Comparison of ENCODE assay signal across 14 cellular contexts in genomic region chr22:41491379-41492100, GRCh38. TPM values are rescaled to one million over a fixed set of nuclear protein-coding genes. Genes with fewer than 3 reads are reported as not detected.
DNase-seq lines count a peak whose midpoint lies in the region; FAIRE-seq and TF ChIP-seq lines count a peak whose summit lies in the region.
"Had no signal": no experiment of that assay in that cellular context is flagged by ENCODE, and none has a peak within 500 bp of the region (broad histone marks: within the 10 kb centered on the region; RNA-seq: fewer than 3 reads in every experiment).

No MANE protein-coding gene starts in this region.

- intact Hi-C loops in endothelial cell of umbilical vein (cut with micrococcal nuclease) = no loop called here

- H3K4me3 ChIP-seq in SK-N-MC (no peak overlapping the region), endothelial cell of umbilical vein (replicated peaks in 1 of 3; ENCODE audit: insufficient read depth in 1 of 3, low read depth in 1 of 3, low read length in 3 of 3) (no peak overlapping the region), mesendoderm (ENCODE audit: low read length) (no peak overlapping the region), subcutaneous abdominal adipose tissue (ENCODE audit: low read depth in 1 of 5, low read length in 5 of 5) (no peak overlapping the region)

- H3K18ac ChIP-seq in mesendoderm (ENCODE audit: low read length) = no peak overlapping the region

- H3K27me3 ChIP-seq in endothelial cell of umbilical vein (ENCODE audit: control insufficient read depth in 2 of 2, insufficient read depth in 2 of 2, low read length in 2 of 2) (no peaks in the 10 kb centered on the region), mesendoderm (ENCODE audit: insufficient read depth, low read length, poor library complexity) (no peaks in the 10 kb centered on the region), subcutaneous abdominal adipose tissue (ENCODE audit: control insufficient read depth in 5 of 5, insufficient read depth in 4 of 5, low read length in 5 of 5) (no peaks in the 10 kb centered on the region)

- TF ChIP-seq CTCF in endothelial cell of umbilical vein (IDR thresholded peaks at IDR 0.05; ENCODE audit: extremely low read depth in 1 of 2, insufficient read depth in 1 of 2, low read depth in 1 of 2, low read length in 2 of 2) = no peak
- no peak for TF ChIP-seq CTCF in RWPE1 (conservative IDR thresholded peaks at IDR 0.05; ENCODE audit: low read depth)

- H4K8ac ChIP-seq in mesendoderm (ENCODE audit: low read depth, low read length) = no peak overlapping the region

- no peak overlapping the region for H2BK15ac ChIP-seq in mesendoderm (replicated peaks; ENCODE audit: low read depth)

- TF ChIP-seq POLR2A in endothelial cell of umbilical vein (IDR thresholded peaks at IDR 0.05; ENCODE audit: low read depth, low read length) = no peak

- no peak overlapping the region for H2AFZ ChIP-seq in endothelial cell of umbilical vein (ENCODE audit: low read depth, low read length)

- H4K5ac ChIP-seq in mesendoderm (ENCODE audit: low read length) = no peak overlapping the region

- H3K56ac ChIP-seq in mesendoderm (ENCODE audit: low read length) = no peak overlapping the region

- H3K9me1 ChIP-seq in endothelial cell of umbilical vein (replicated peaks; ENCODE audit: control insufficient read depth, extremely low read depth, insufficient read depth, low read length) = no peaks in the 10 kb centered on the region

- dilution Hi-C loops in endothelial cell of umbilical vein (cut with MboI; ENCODE audit: extremely low pct_ligation_motif_present, low sequenced_read_pairs) = no loop called here

- peak; percentile 8 for FAIRE-seq in endothelial cell of umbilical vein (lab: Jason Lieb, UNC)

- no CpG with 5 or more reads among the region's 5 CpGs for WGBS in mesendoderm (ENCODE audit: extremely low coverage, insufficient coverage, low lambda C conversion rate)

- no peaks in the 10 kb centered on the region for H4K20me1 ChIP-seq in endothelial cell of umbilical vein (replicated peaks; ENCODE audit: control insufficient read depth, extremely low read depth, insufficient read depth, low read length)

- CTCF ChIA-PET in endothelial cell of umbilical vein (lab: Charles Lee) = interaction anchor here (0.7 to 2.0 kb wide), 4 partner anchors 8 to 88 kb away, joined by 3 to 7 read pairs (median 4); no protein-coding TSS in a partner anchor
- CTCF ChIA-PET in RWPE1 (lab: Yijun Ruan, JAX) = no interaction called here

- H3K23ac ChIP-seq in mesendoderm (ENCODE audit: low read length) = no peak overlapping the region

- no TSS peak for BruUV-seq in endothelial cell of umbilical vein (replicated peaks; lab: Mats Ljungman, UMichigan)

- H3K27ac ChIP-seq in SK-N-MC = no peak overlapping the region
- H3K27ac ChIP-seq in endothelial cell of umbilical vein (ENCODE audit: insufficient read depth, low read depth, low read length) = no peak overlapping the region
- no peak overlapping the region for H3K27ac ChIP-seq in mesendoderm (ENCODE audit: low read depth, low read length)
- H3K27ac ChIP-seq in subcutaneous abdominal adipose tissue (ENCODE audit: low read depth, low read length) = peak overlapping the region; percentile 2
- no peak overlapping the region for H3K27ac ChIP-seq in RWPE1
- H3K27ac ChIP-seq: C4-2B had no signal

- H3K9ac ChIP-seq in SK-N-MC (ENCODE audit: insufficient read length) (no peak overlapping the region), endothelial cell of umbilical vein (replicated peaks; ENCODE audit: extremely low read depth, insufficient read depth, low read length) (no peak overlapping the region), mesendoderm (ENCODE audit: low read length) (no peak overlapping the region), subcutaneous abdominal adipose tissue (ENCODE audit: low read length in 5 of 5) (peak overlapping the region in 2 of 5 donors; percentile 11 to 35)

- H3K4me1 ChIP-seq in endothelial cell of umbilical vein (ENCODE audit: control insufficient read depth, extremely low read depth, insufficient read depth, low read length) (no peaks in the 10 kb centered on the region), mesendoderm (ENCODE audit: control insufficient read depth, low read depth, low read length) (no peaks in the 10 kb centered on the region), subcutaneous abdominal adipose tissue (ENCODE audit: control insufficient read depth in 5 of 5, insufficient read depth in 5 of 5, low read length in 5 of 5) (peaks cover 0 to 45% (median 37%) of the 10 kb centered on the region in 5 donors)

- POLR2A ChIA-PET in endothelial cell of umbilical vein (lab: Charles Lee) = no interaction called here
- POLR2A ChIA-PET in RWPE1 (lab: Yijun Ruan, JAX; ENCODE audit: low non-redundant PET) = interaction anchor here (0.7 kb wide), 1 partner anchor 11 kb away, joined by 3 read pairs; no protein-coding TSS in a partner anchor

- H3K79me2 ChIP-seq in endothelial cell of umbilical vein (ENCODE audit: control insufficient read depth, insufficient read depth, low read length) = peaks cover 33% of the 10 kb centered on the region
- H3K79me2 ChIP-seq in mesendoderm (ENCODE audit: control insufficient read depth, insufficient read depth, low read length) = peaks cover 9% of the 10 kb centered on the region

- H3K9me3 ChIP-seq in SK-N-MC (ENCODE audit: low read depth, low read length) = no peaks in the 10 kb centered on the region
- H3K9me3 ChIP-seq in endothelial cell of umbilical vein (replicated peaks; ENCODE audit: control insufficient read depth, insufficient read depth, low read length) = no peaks in the 10 kb centered on the region
- H3K9me3 ChIP-seq in subcutaneous abdominal adipose tissue (ENCODE audit: control insufficient read depth in 5 of 5, low read length in 5 of 5) = no peaks in the 10 kb centered on the region

- DNase-seq in SK-N-MC (ENCODE audit: low read depth, low spot score) (peak; percentile 48), endothelial cell of umbilical vein (ENCODE audit: low read depth, low spot score) (no peak), mesendoderm (peak; percentile 13), NCI-H1694 treated with DMSO at 0.1 percent for 48 hours (lab: John Stamatoyannopoulos, UW) (no peak), RWPE1 (ENCODE audit: low spot score) (no peak), GF-D8 (lab: John Stamatoyannopoulos, UW) (no peak)
- DNase-seq in activated CD8-positive, alpha-beta memory T cell treated with anti-CD3 and anti-CD28 coated beads, Interleukin-2, amount 50 U/mL, for 48 hours = no peak
- DNase-seq: activated CD4-positive, alpha-beta memory T cell treated with anti-CD3 and anti-CD28 coated beads for 36 hours; activated naive CD4-positive, alpha-beta T cell; NCI-H1436; NCI-H524; T-helper 9 cell had no signal

- H2BK120ac ChIP-seq in mesendoderm (ENCODE audit: low read depth, low read length) = no peak overlapping the region

- H3K79me1 ChIP-seq in mesendoderm (ENCODE audit: low read length) = peaks cover 20% of the 10 kb centered on the region

- H3K4me2 ChIP-seq in endothelial cell of umbilical vein (ENCODE audit: insufficient read depth, low read length) (no peak overlapping the region), mesendoderm (ENCODE audit: low read length) (no peak overlapping the region)

- no peak overlapping the region for H2AK5ac ChIP-seq in mesendoderm (ENCODE audit: low read length)

- H3K36me3 ChIP-seq in SK-N-MC (ENCODE audit: insufficient read depth, low read length) (peaks cover 3% of the 10 kb centered on the region; the same call in 1 of the 2 replicates), endothelial cell of umbilical vein (ENCODE audit: control insufficient read depth in 2 of 2, extremely low read depth in 1 of 2, insufficient read depth in 2 of 2, low read length in 2 of 2) (no peaks in the 10 kb centered on the region), mesendoderm (ENCODE audit: control insufficient read depth, insufficient read depth, low read length) (no peaks in the 10 kb centered on the region), subcutaneous abdominal adipose tissue (ENCODE audit: control insufficient read depth in 5 of 5, insufficient read depth in 5 of 5, low read length in 5 of 5) (peaks cover 0 to 10% (median 3%) of the 10 kb centered on the region in 5 donors)

- H3K4ac ChIP-seq in mesendoderm (ENCODE audit: low read depth, low read length) = no peak overlapping the region

- no peak overlapping the region for H2BK5ac ChIP-seq in mesendoderm (ENCODE audit: low read length)

RNA-seq across cellular contexts. Expression of gene ACO2, which starts 22.6 kb away (rescaled TPM):
- 79.1 and 79.7 TPM in 2 replicates for total RNA-seq in endothelial cell of umbilical vein
- polyA plus RNA-seq in endothelial cell of umbilical vein = 62.0 and 63.8 TPM in 2 replicates
- polyA plus RNA-seq in endothelial cell of umbilical vein (2011; cell fraction: cytosol; rRNA removed) = 48.9 and 49.9 TPM in 2 replicates
- polyA plus RNA-seq in endothelial cell of umbilical vein (2011; cell fraction: nucleus; rRNA removed) = 81.7 and 89.1 TPM in 2 replicates
- polyA plus RNA-seq in endothelial cell of umbilical vein (2012) = 72.1 and 81.8 TPM in 2 replicates
- 53.7 and 54.7 TPM in 2 replicates for polyA minus RNA-seq in endothelial cell of umbilical vein
- polyA minus RNA-seq in endothelial cell of umbilical vein (2011; cell fraction: cytosol; rRNA and poly(A)+ RNA removed) = 20.1 TPM
- 35.2 and 43.7 TPM in 2 replicates for polyA minus RNA-seq in endothelial cell of umbilical vein (2011; cell fraction: nucleus; rRNA and poly(A)+ RNA removed)
- polyA plus RNA-seq in mesendoderm (2013, experiment 1 of 2) = 33.3 TPM
- polyA plus RNA-seq in mesendoderm (2013, experiment 2 of 2) = 33.1 TPM

RNA-seq across cellular contexts. Expression of gene PHF5A, which starts 23.0 kb away (rescaled TPM):
- total RNA-seq in endothelial cell of umbilical vein = 55.9 and 63.7 TPM in 2 replicates
- 51.8 and 61.1 TPM in 2 replicates for polyA plus RNA-seq in endothelial cell of umbilical vein
- polyA plus RNA-seq in endothelial cell of umbilical vein (2011; cell fraction: cytosol; rRNA removed) = 65.5 and 70.9 TPM in 2 replicates
- 27.0 and 36.6 TPM in 2 replicates for polyA plus RNA-seq in endothelial cell of umbilical vein (2011; cell fraction: nucleus; rRNA removed)
- polyA plus RNA-seq in endothelial cell of umbilical vein (2012) = 38.4 and 51.8 TPM in 2 replicates
- 54.0 and 58.0 TPM in 2 replicates for polyA minus RNA-seq in endothelial cell of umbilical vein
- polyA minus RNA-seq in endothelial cell of umbilical vein (2011; cell fraction: cytosol; rRNA and poly(A)+ RNA removed) = 18.6 TPM
- 7.7 and 9.0 TPM in 2 replicates for polyA minus RNA-seq in endothelial cell of umbilical vein (2011; cell fraction: nucleus; rRNA and poly(A)+ RNA removed)
- polyA plus RNA-seq in mesendoderm (2013, experiment 1 of 2) = 112 TPM
- 109 TPM for polyA plus RNA-seq in mesendoderm (2013, experiment 2 of 2)

RNA-seq across cellular contexts. Expression of gene TOB2, which starts 44.9 kb away (rescaled TPM):
- 39.4 and 44.7 TPM in 2 replicates for total RNA-seq in endothelial cell of umbilical vein
- 21.7 and 23.2 TPM in 2 replicates for polyA plus RNA-seq in endothelial cell of umbilical vein
- 20.4 and 20.6 TPM in 2 replicates for polyA plus RNA-seq in endothelial cell of umbilical vein (2011; cell fraction: cytosol; rRNA removed)
- 11.4 and 11.7 TPM in 2 replicates for polyA plus RNA-seq in endothelial cell of umbilical vein (2011; cell fraction: nucleus; rRNA removed)
- polyA plus RNA-seq in endothelial cell of umbilical vein (2012) = 19.8 and 23.9 TPM in 2 replicates
- 19.8 and 23.1 TPM in 2 replicates for polyA minus RNA-seq in endothelial cell of umbilical vein
- polyA minus RNA-seq in endothelial cell of umbilical vein (2011; cell fraction: cytosol; rRNA and poly(A)+ RNA removed) = 13.4 TPM
- polyA minus RNA-seq in endothelial cell of umbilical vein (2011; cell fraction: nucleus; rRNA and poly(A)+ RNA removed) = 6.5 and 7.0 TPM in 2 replicates
- polyA plus RNA-seq in mesendoderm (2013, experiment 1 of 2) = 23.7 TPM
- polyA plus RNA-seq in mesendoderm (2013, experiment 2 of 2) = 25.4 TPM

RNA-seq across cellular contexts. Expression of gene POLR3H, which starts 52.7 kb away (rescaled TPM):
- total RNA-seq in endothelial cell of umbilical vein = 39.4 and 42.3 TPM in 2 replicates
- polyA plus RNA-seq in endothelial cell of umbilical vein = 31.2 and 33.5 TPM in 2 replicates
- 34.1 and 38.6 TPM in 2 replicates for polyA plus RNA-seq in endothelial cell of umbilical vein (2011; cell fraction: cytosol; rRNA removed)
- polyA plus RNA-seq in endothelial cell of umbilical vein (2011; cell fraction: nucleus; rRNA removed) = 21.3 and 21.6 TPM in 2 replicates
- polyA plus RNA-seq in endothelial cell of umbilical vein (2012) = 31.3 and 49.1 TPM in 2 replicates
- 27.3 and 37.1 TPM in 2 replicates for polyA minus RNA-seq in endothelial cell of umbilical vein
- polyA minus RNA-seq in endothelial cell of umbilical vein (2011; cell fraction: cytosol; rRNA and poly(A)+ RNA removed) = 12.7 TPM
- 13.7 and 17.2 TPM in 2 replicates for polyA minus RNA-seq in endothelial cell of umbilical vein (2011; cell fraction: nucleus; rRNA and poly(A)+ RNA removed)
- polyA plus RNA-seq in mesendoderm (2013, experiment 1 of 2) = 25.5 TPM
- 24.3 TPM for polyA plus RNA-seq in mesendoderm (2013, experiment 2 of 2)

Comparison
In these comparisons a context has a peak if more than half of its experiments do, and no peak if none do; other contexts are left out.
1. DNase-seq: peak in SK-N-MC (single experiment) and mesendoderm (single experiment); none in endothelial cell of umbilical vein (single experiment), activated CD8-positive, alpha-beta memory T cell treated with anti-CD3 and anti-CD28 coated beads, Interleukin-2, amount 50 U/mL, for 48 hours (single experiment), NCI-H1694 treated with DMSO at 0.1 percent for 48 hours (single experiment), RWPE1 (single experiment) and GF-D8 (single experiment).